Comparison of ENCODE assay signal across 1 cellular context in the genomic region with DNA sequence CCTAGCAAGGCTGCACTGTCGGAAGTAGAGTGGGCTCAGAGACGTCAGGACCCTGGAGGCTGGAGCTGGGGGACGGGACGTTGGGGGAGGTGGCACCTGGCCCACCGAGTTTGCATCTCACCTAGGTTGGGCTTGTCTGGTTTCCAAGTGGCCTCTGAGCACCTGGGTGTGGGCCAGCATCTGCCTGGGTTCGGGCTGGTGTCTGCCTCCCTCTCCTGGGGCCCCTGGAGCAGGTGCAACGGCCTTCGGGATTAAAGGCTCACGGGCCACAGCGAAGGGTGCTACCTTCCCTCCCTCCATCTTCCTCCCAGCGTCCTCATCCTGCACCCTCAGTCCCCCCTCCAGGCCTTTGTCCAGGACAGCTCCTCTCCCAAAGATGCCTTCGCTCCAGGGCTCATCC.
TF ChIP-seq lines count a peak whose summit lies in the region.

No MANE protein-coding gene starts in this region.

TF ChIP-seq in HepG2, 621 proteins besides CTCF, POLR2A, EP300 and RAD21:
- TF ChIP-seq PCBP1 (IDR thresholded peaks at IDR 0.05; ENCODE audit: borderline replicate concordance, low read depth, low read length) (0 out of 2 replicates have a peak, but pooled peaks have one; percentile 38), ZNF558 (CRISPR knock-in tag; IDR thresholded peaks at IDR 0.05; ENCODE audit: borderline replicate concordance) (no peak), STAG1 (CRISPR knock-in tag; IDR thresholded peaks at IDR 0.05) (peak; percentile 25), ZNF839 (CRISPR knock-in tag; IDR thresholded peaks at IDR 0.05; ENCODE audit: borderline replicate concordance) (0 out of 2 replicates have a peak, but pooled peaks have one; percentile 26)
- TF ChIP-seq, protein P1, sequence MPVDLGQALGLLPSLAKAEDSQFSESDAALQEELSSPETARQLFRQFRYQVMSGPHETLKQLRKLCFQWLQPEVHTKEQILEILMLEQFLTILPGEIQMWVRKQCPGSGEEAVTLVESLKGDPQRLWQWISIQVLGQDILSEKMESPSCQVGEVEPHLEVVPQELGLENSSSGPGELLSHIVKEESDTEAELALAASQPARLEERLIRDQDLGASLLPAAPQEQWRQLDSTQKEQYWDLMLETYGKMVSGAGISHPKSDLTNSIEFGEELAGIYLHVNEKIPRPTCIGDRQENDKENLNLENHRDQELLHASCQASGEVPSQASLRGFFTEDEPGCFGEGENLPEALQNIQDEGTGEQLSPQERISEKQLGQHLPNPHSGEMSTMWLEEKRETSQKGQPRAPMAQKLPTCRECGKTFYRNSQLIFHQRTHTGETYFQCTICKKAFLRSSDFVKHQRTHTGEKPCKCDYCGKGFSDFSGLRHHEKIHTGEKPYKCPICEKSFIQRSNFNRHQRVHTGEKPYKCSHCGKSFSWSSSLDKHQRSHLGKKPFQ (CRISPR knock-in tag; IDR thresholded peaks at IDR 0.05; ENCODE audit: insufficient replicate concordance), result no peak
- TF ChIP-seq, protein P2, sequence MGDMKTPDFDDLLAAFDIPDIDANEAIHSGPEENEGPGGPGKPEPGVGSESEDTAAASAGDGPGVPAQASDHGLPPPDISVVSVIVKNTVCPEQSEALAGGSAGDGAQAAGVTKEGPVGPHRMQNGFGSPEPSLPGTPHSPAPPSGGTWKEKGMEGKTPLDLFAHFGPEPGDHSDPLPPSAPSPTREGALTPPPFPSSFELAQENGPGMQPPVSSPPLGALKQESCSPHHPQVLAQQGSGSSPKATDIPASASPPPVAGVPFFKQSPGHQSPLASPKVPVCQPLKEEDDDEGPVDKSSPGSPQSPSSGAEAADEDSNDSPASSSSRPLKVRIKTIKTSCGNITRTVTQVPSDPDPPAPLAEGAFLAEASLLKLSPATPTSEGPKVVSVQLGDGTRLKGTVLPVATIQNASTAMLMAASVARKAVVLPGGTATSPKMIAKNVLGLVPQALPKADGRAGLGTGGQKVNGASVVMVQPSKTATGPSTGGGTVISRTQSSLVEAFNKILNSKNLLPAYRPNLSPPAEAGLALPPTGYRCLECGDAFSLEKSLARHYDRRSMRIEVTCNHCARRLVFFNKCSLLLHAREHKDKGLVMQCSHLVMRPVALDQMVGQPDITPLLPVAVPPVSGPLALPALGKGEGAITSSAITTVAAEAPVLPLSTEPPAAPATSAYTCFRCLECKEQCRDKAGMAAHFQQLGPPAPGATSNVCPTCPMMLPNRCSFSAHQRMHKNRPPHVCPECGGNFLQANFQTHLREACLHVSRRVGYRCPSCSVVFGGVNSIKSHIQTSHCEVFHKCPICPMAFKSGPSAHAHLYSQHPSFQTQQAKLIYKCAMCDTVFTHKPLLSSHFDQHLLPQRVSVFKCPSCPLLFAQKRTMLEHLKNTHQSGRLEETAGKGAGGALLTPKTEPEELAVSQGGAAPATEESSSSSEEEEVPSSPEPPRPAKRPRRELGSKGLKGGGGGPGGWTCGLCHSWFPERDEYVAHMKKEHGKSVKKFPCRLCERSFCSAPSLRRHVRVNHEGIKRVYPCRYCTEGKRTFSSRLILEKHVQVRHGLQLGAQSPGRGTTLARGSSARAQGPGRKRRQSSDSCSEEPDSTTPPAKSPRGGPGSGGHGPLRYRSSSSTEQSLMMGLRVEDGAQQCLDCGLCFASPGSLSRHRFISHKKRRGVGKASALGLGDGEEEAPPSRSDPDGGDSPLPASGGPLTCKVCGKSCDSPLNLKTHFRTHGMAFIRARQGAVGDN (CRISPR knock-in tag; IDR thresholded peaks at IDR 0.05), result peak; percentile 26; the same call in 1 of the 2 replicates
TF ChIP-seq in HepG2: peak in this region for 4.
